In the genomic region with DNA sequence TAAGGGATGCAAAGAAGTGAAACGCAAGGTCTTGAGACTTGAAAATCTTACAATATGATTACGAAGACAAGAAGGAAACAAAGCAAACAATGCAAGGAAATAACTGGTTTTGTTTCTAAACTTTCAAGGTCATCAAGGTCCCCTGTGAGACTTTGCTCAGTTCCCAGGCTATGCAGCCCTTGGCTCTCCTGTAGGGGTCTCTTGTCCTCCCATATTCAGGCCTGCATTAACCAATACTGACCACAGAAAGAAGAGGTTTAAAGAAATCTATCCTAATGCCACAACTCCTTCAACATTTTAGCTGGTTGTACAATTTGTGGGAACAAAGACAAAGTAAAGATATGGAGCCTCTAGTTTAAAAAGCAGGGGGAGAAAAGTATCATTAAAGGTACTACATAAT, we compare ENCODE assay signal across 29 cellular contexts.
"Had no signal": no experiment of that assay in that cellular context is flagged by ENCODE, and none has a peak within 500 bp of the region (broad histone marks: within the 10 kb centered on the region; RNA-seq: fewer than 3 reads in every experiment).

No MANE protein-coding gene starts in this region.

- H3K4me3 ChIP-seq: ascending aorta, coronary artery, dorsolateral prefrontal cortex, esophagus muscularis mucosa, gastrocnemius medialis, heart left ventricle had no signal

- ATAC-seq: activated naive CD4-positive, alpha-beta T cell treated with anti-CD3 and anti-CD28 coated beads, Interleukin-2, amount 50 U/mL, for 72 hours; activated T-cell treated with anti-CD3 and anti-CD28 coated beads, Interleukin-2, amount 50 U/mL, for 72 hours; foreskin keratinocyte; gastrocnemius medialis; heart left ventricle had no signal

- H3K27ac ChIP-seq: ascending aorta, brain microvascular endothelial cell, coronary artery, dorsolateral prefrontal cortex, esophagus muscularis mucosa, foreskin keratinocyte, gastrocnemius medialis, heart left ventricle had no signal

- H3K4me1 Mint-ChIP-seq: activated CD4-positive, alpha-beta memory T cell treated with anti-CD3 and anti-CD28 coated beads, Interleukin-2, amount 10 ng/mL, durations not matched to agents 7 days and 5 days; activated CD4-positive, alpha-beta T cell treated with anti-CD3 and anti-CD28 coated beads, Interleukin-2, amount 10 ng/mL, durations not matched to agents 7 days and 5 days; activated naive CD4-positive, alpha-beta T cell treated with anti-CD3 and anti-CD28 coated beads, Interleukin-2, amount 10 ng/mL, durations not matched to agents 7 days and 5 days; activated naive CD8-positive, alpha-beta T cell treated with anti-CD3 and anti-CD28 coated beads, Interleukin-2, amount 10 ng/mL, durations not matched to agents 7 days and 5 days; central memory CD8-positive, alpha-beta T cell had no signal

- FAIRE-seq: bronchial epithelial cell had no signal

- H3K4me1 ChIP-seq: ascending aorta, esophagus muscularis mucosa, foreskin keratinocyte, gastrocnemius medialis, heart left ventricle had no signal

- H3K27ac Mint-ChIP-seq: activated CD4-positive, alpha-beta memory T cell treated with anti-CD3 and anti-CD28 coated beads, Interleukin-2, amount 10 ng/mL, durations not matched to agents 7 days and 5 days; activated CD4-positive, alpha-beta T cell treated with anti-CD3 and anti-CD28 coated beads, Interleukin-2, amount 10 ng/mL, durations not matched to agents 7 days and 5 days; activated naive CD4-positive, alpha-beta T cell treated with anti-CD3 and anti-CD28 coated beads, Interleukin-2, amount 10 ng/mL, durations not matched to agents 7 days and 5 days; activated naive CD4-positive, alpha-beta T cell treated with anti-CD3 and anti-CD28 coated beads, Interleukin-2, amount 50 U/mL, for 72 hours; activated naive CD8-positive, alpha-beta T cell treated with anti-CD3 and anti-CD28 coated beads, Interleukin-2, amount 10 ng/mL, durations not matched to agents 7 days and 5 days; activated T-cell treated with anti-CD3 and anti-CD28 coated beads, Interleukin-2, amount 50 U/mL, for 24 hours; activated T-cell treated with anti-CD3 and anti-CD28 coated beads, Interleukin-2, amount 50 U/mL, for 72 hours; dendritic cell treated with granulocyte-macrophage colony-stimulating factor and Interleukin-4, amounts not matched to agents 40 ng/mL and 50 ng/mL, for 4 days had no signal

- H3K9me3 ChIP-seq: ascending aorta, esophagus muscularis mucosa, gastrocnemius medialis, heart left ventricle had no signal

- H3K36me3 ChIP-seq: ascending aorta, brain microvascular endothelial cell, esophagus muscularis mucosa, gastrocnemius medialis, heart left ventricle had no signal

- H3K9me3 Mint-ChIP-seq: activated CD4-positive, alpha-beta memory T cell treated with anti-CD3 and anti-CD28 coated beads, Interleukin-2, amount 10 ng/mL, durations not matched to agents 7 days and 5 days; activated CD4-positive, alpha-beta T cell treated with anti-CD3 and anti-CD28 coated beads, Interleukin-2, amount 10 ng/mL, durations not matched to agents 7 days and 5 days; activated naive CD4-positive, alpha-beta T cell treated with anti-CD3 and anti-CD28 coated beads, Interleukin-2, amount 10 ng/mL, durations not matched to agents 7 days and 5 days; activated naive CD4-positive, alpha-beta T cell treated with anti-CD3 and anti-CD28 coated beads, Interleukin-2, amount 50 U/mL, for 72 hours; activated naive CD8-positive, alpha-beta T cell treated with anti-CD3 and anti-CD28 coated beads, Interleukin-2, amount 10 ng/mL, durations not matched to agents 7 days and 5 days; activated T-cell treated with anti-CD3 and anti-CD28 coated beads, Interleukin-2, amount 50 U/mL, for 24 hours; activated T-cell treated with anti-CD3 and anti-CD28 coated beads, Interleukin-2, amount 50 U/mL, for 72 hours; central memory CD8-positive, alpha-beta T cell; dendritic cell treated with granulocyte-macrophage colony-stimulating factor and Interleukin-4, amounts not matched to agents 40 ng/mL and 50 ng/mL, for 4 days had no signal

- DNase-seq: activated CD4-positive, alpha-beta memory T cell treated with anti-CD3 and anti-CD28 coated beads, Interleukin-2, amount 10 ng/mL, durations not matched to agents 7 days and 5 days; activated CD4-positive, alpha-beta T cell treated with anti-CD3 and anti-CD28 coated beads for 1 hour; activated CD4-positive, alpha-beta T cell treated with anti-CD3 and anti-CD28 coated beads for 4 hours; activated CD4-positive, alpha-beta T cell treated with anti-CD3 and anti-CD28 coated beads, Interleukin-2, amount 10 ng/mL, durations not matched to agents 7 days and 5 days; activated CD4-positive, alpha-beta T cell treated with anti-CD3 and anti-CD28 coated beads, Interleukin-2, amount 50 U/mL, for 4 hours; activated CD8-positive, alpha-beta memory T cell treated with anti-CD3 and anti-CD28 coated beads, Interleukin-2, amount 50 U/mL, for 48 hours; activated gamma-delta T cell; activated naive CD4-positive, alpha-beta T cell; activated naive CD4-positive, alpha-beta T cell treated with anti-CD3 and anti-CD28 coated beads, Interleukin-2, amount 10 ng/mL, durations not matched to agents 7 days and 5 days; activated naive CD8-positive, alpha-beta T cell treated with anti-CD3 and anti-CD28 coated beads, Interleukin-2, amount 10 ng/mL, durations not matched to agents 7 days and 5 days; activated T-cell treated with anti-CD3 and anti-CD28 coated beads for 4 hours; activated T-cell treated with anti-CD3 and anti-CD28 coated beads, Interleukin-2, amount 50 U/mL, for 24 hours; activated T-cell treated with anti-CD3 and anti-CD28 coated beads, Interleukin-2, amount 50 U/mL, for 72 hours; brain microvascular endothelial cell; dorsolateral prefrontal cortex; effector memory CD4-positive, alpha-beta T cell; erythroblast; foreskin keratinocyte; gastrocnemius medialis; glutamatergic neuron; heart left ventricle; T-helper 2 cell had no signal

- H3K27me3 Mint-ChIP-seq: activated CD4-positive, alpha-beta memory T cell treated with anti-CD3 and anti-CD28 coated beads, Interleukin-2, amount 10 ng/mL, durations not matched to agents 7 days and 5 days; activated CD4-positive, alpha-beta T cell treated with anti-CD3 and anti-CD28 coated beads, Interleukin-2, amount 10 ng/mL, durations not matched to agents 7 days and 5 days; activated naive CD4-positive, alpha-beta T cell treated with anti-CD3 and anti-CD28 coated beads, Interleukin-2, amount 10 ng/mL, durations not matched to agents 7 days and 5 days; activated naive CD8-positive, alpha-beta T cell treated with anti-CD3 and anti-CD28 coated beads, Interleukin-2, amount 10 ng/mL, durations not matched to agents 7 days and 5 days; central memory CD8-positive, alpha-beta T cell; dendritic cell treated with granulocyte-macrophage colony-stimulating factor and Interleukin-4, amounts not matched to agents 40 ng/mL and 50 ng/mL, for 4 days had no signal

- H3K27me3 ChIP-seq: ascending aorta, brain microvascular endothelial cell, esophagus muscularis mucosa, foreskin keratinocyte, gastrocnemius medialis had no signal

- H3K4me3 Mint-ChIP-seq: activated CD4-positive, alpha-beta memory T cell treated with anti-CD3 and anti-CD28 coated beads, Interleukin-2, amount 10 ng/mL, durations not matched to agents 7 days and 5 days; activated CD4-positive, alpha-beta T cell treated with anti-CD3 and anti-CD28 coated beads, Interleukin-2, amount 10 ng/mL, durations not matched to agents 7 days and 5 days; activated naive CD4-positive, alpha-beta T cell treated with anti-CD3 and anti-CD28 coated beads, Interleukin-2, amount 10 ng/mL, durations not matched to agents 7 days and 5 days; activated naive CD8-positive, alpha-beta T cell treated with anti-CD3 and anti-CD28 coated beads, Interleukin-2, amount 10 ng/mL, durations not matched to agents 7 days and 5 days; activated T-cell treated with anti-CD3 and anti-CD28 coated beads, Interleukin-2, amount 50 U/mL, for 24 hours; activated T-cell treated with anti-CD3 and anti-CD28 coated beads, Interleukin-2, amount 50 U/mL, for 72 hours; central memory CD8-positive, alpha-beta T cell; dendritic cell treated with granulocyte-macrophage colony-stimulating factor and Interleukin-4, amounts not matched to agents 40 ng/mL and 50 ng/mL, for 4 days had no signal

- H3K36me3 Mint-ChIP-seq: activated naive CD4-positive, alpha-beta T cell treated with anti-CD3 and anti-CD28 coated beads, Interleukin-2, amount 10 ng/mL, durations not matched to agents 7 days and 5 days; activated naive CD4-positive, alpha-beta T cell treated with anti-CD3 and anti-CD28 coated beads, Interleukin-2, amount 50 U/mL, for 72 hours; activated naive CD8-positive, alpha-beta T cell treated with anti-CD3 and anti-CD28 coated beads, Interleukin-2, amount 10 ng/mL, durations not matched to agents 7 days and 5 days had no signal
